Comparison of ENCODE assay signal across 18 cellular contexts in the genomic region with DNA sequence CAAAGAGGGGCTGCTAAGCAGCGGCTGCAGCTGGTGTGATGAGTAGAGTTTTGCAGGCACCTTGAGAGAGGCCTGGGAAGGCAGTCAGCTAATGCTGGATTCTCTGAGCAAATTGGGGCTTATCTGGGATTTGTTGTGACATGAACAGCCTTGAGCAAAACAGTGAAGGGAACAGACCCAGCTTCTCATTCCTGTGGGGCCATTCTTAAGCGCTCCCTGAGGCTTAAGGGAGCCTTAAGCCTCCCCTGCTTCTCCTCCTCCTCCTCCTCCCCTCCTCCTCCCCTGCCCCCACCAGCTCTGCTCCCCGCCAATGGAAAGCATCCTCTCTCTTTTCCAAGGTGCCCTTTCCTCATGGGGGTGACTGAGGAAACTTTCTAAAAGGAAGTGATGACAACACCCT. TPM values are rescaled to one million over a fixed set of nuclear protein-coding genes. Genes with fewer than 3 reads are reported as not detected.
"Had no signal": no experiment of that assay in that cellular context is flagged by ENCODE, and none has a peak within 500 bp of the region (broad histone marks: within the 10 kb centered on the region; RNA-seq: fewer than 3 reads in every experiment).

No MANE protein-coding gene starts in this region.

- ATAC-seq: activated CD4-positive, CD25-positive, alpha-beta regulatory T cell treated with anti-CD3 and anti-CD28 coated beads, Interleukin-2, amount 50 U/mL, for 24 hours; activated CD8-positive, alpha-beta memory T cell treated with anti-CD3 and anti-CD28 coated beads, Interleukin-2, amount 10 ng/mL, durations not matched to agents 7 days and 5 days; left cardiac atrium; stimulated activated naive CD8-positive, alpha-beta T cell treated with anti-CD3 and anti-CD28 coated beads, Interleukin-15, amount 100 ng/mL, for 72 hours had no signal

- H3K27ac Mint-ChIP-seq: activated CD8-positive, alpha-beta memory T cell treated with anti-CD3 and anti-CD28 coated beads, Interleukin-2, amount 10 ng/mL, durations not matched to agents 7 days and 5 days; activated naive CD8-positive, alpha-beta T cell treated with anti-CD3 and anti-CD28 coated beads for 36 hours; nephron progenitor cell had no signal

- H3K27me3 Mint-ChIP-seq: activated naive CD8-positive, alpha-beta T cell treated with anti-CD3 and anti-CD28 coated beads for 36 hours had no signal

- H3K4me3 Mint-ChIP-seq: activated CD8-positive, alpha-beta memory T cell treated with anti-CD3 and anti-CD28 coated beads, Interleukin-2, amount 10 ng/mL, durations not matched to agents 7 days and 5 days; activated naive CD8-positive, alpha-beta T cell treated with anti-CD3 and anti-CD28 coated beads for 36 hours; activated T-cell treated with anti-CD3 and anti-CD28 coated beads, Interleukin-2, amount 50 U/mL, for 24 hours; nephron progenitor cell; stimulated activated naive CD8-positive, alpha-beta T cell treated with anti-CD3 and anti-CD28 coated beads, Interleukin-15, amount 100 ng/mL, for 72 hours had no signal

- H3K27ac ChIP-seq: ascending aorta, cardiac muscle cell, tibial artery had no signal

- H3K9me3 Mint-ChIP-seq: activated naive CD8-positive, alpha-beta T cell treated with anti-CD3 and anti-CD28 coated beads for 36 hours; activated T-cell treated with anti-CD3 and anti-CD28 coated beads, Interleukin-2, amount 50 U/mL, for 24 hours; nephron progenitor cell; stimulated activated naive CD8-positive, alpha-beta T cell treated with anti-CD3 and anti-CD28 coated beads, Interleukin-15, amount 100 ng/mL, for 72 hours had no signal

- DNase-seq: activated CD4-positive, alpha-beta T cell treated with anti-CD3 and anti-CD28 coated beads, Interleukin-2, amount 50 U/mL, for 4 hours; activated CD8-positive, alpha-beta memory T cell treated with anti-CD3 and anti-CD28 coated beads, Interleukin-2, amount 10 ng/mL, durations not matched to agents 7 days and 5 days; activated gamma-delta T cell; activated naive CD8-positive, alpha-beta T cell treated with anti-CD3 and anti-CD28 coated beads for 36 hours; activated T-cell treated with anti-CD3 and anti-CD28 coated beads, Interleukin-2, amount 50 U/mL, for 24 hours; hypothalamus; left cardiac atrium; nephron progenitor cell; stimulated activated CD4-positive, alpha-beta T cell treated with anti-CD3 and anti-CD28 coated beads, Interleukin-15, amount 100 ng/mL, for 24 hours; stimulated activated CD4-positive, alpha-beta T cell treated with anti-CD3 and anti-CD28 coated beads, Interleukin-4, amount 100 ng/mL, for 4 hours; stimulated activated naive CD8-positive, alpha-beta T cell treated with anti-CD3 and anti-CD28 coated beads, Interleukin-15, amount 100 ng/mL, for 72 hours; T-helper 2 cell; tibial artery had no signal

- H3K4me3 ChIP-seq: ascending aorta, cardiac muscle cell, tibial artery had no signal

- H3K9me3 ChIP-seq: ascending aorta, tibial artery had no signal

- H3K27me3 ChIP-seq: ascending aorta, cardiac muscle cell, tibial artery had no signal

- H3K36me3 ChIP-seq: ascending aorta, cardiac muscle cell, tibial artery had no signal

RNA-seq across cellular contexts. Expression of gene HMGCS2, which starts 21.3 kb away (rescaled TPM):
- total RNA-seq: activated CD8-positive, alpha-beta memory T cell treated with anti-CD3 and anti-CD28 coated beads, Interleukin-2, amount 10 ng/mL, durations not matched to agents 7 days and 5 days; activated naive CD8-positive, alpha-beta T cell treated with anti-CD3 and anti-CD28 coated beads for 36 hours; cardiac muscle cell; endothelial cell of umbilical vein; osteocyte had no signal
